1 cellular context compared by ENCODE assay signal in genomic region chr16:88804552-88805339, GRCh38.
A peak's percentile ranks its signal among the peaks of the same experiment; 100 is the strongest.
TF ChIP-seq lines count a peak whose summit lies in the region.

No MANE protein-coding gene starts in this region.

TF ChIP-seq in HepG2, 621 proteins besides CTCF, POLR2A, EP300 and RAD21 (continued from another document and continues in another):
- TF ChIP-seq ZNF607 (CRISPR knock-in tag; IDR thresholded peaks at IDR 0.05; ENCODE audit: borderline replicate concordance) (0 out of 2 replicates have a peak, but pooled peaks have one; percentile 63), MTF2 (CRISPR knock-in tag; IDR thresholded peaks at IDR 0.05; ENCODE audit: borderline replicate concordance) (no peak), MXI1 (IDR thresholded peaks at IDR 0.05; ENCODE audit: borderline replicate concordance, low read depth, low read length) (0 out of 3 replicates have a peak, but pooled peaks have one; percentile 3), CC2D1A (CRISPR knock-in tag; IDR thresholded peaks at IDR 0.05) (0 out of 2 replicates have a peak, but pooled peaks have one; percentile 55), ZZZ3 (CRISPR knock-in tag; IDR thresholded peaks at IDR 0.05; ENCODE audit: borderline replicate concordance) (0 out of 2 replicates have a peak, but pooled peaks have one; percentile 45), PHF21A (CRISPR knock-in tag; IDR thresholded peaks at IDR 0.05) (peak; percentile 48; the same call in 1 of the 2 replicates), ZNF609 (CRISPR knock-in tag; IDR thresholded peaks at IDR 0.05; ENCODE audit: borderline replicate concordance) (0 out of 2 replicates have a peak, but pooled peaks have one; percentile 18), PITX1 (CRISPR knock-in tag; IDR thresholded peaks at IDR 0.05) (peak; percentile 70; the same call in 1 of the 2 replicates), SIN3B (IDR thresholded peaks at IDR 0.05; ENCODE audit: low read length) (no peak), ZFP91 (CRISPR knock-in tag; IDR thresholded peaks at IDR 0.05; ENCODE audit: borderline replicate concordance) (peak; percentile 72; the same call in 1 of the 2 replicates), KAT7 (CRISPR knock-in tag; IDR thresholded peaks at IDR 0.05; ENCODE audit: borderline replicate concordance) (peak; percentile 56; the same call in 1 of the 2 replicates), ATF7-NPFF (CRISPR knock-in tag; IDR thresholded peaks at IDR 0.05; ENCODE audit: low read depth) (peak; percentile 90), ZBTB3 (CRISPR knock-in tag; IDR thresholded peaks at IDR 0.05; ENCODE audit: borderline replicate concordance, low read depth) (no peak), ZNF432 (CRISPR knock-in tag; IDR thresholded peaks at IDR 0.05; ENCODE audit: borderline replicate concordance) (no peak), PAXIP1 (CRISPR knock-in tag; conservative IDR thresholded peaks at IDR 0.05) (peak; percentile 54; the same call in 1 of the 2 replicates), ZNF546 (CRISPR knock-in tag; conservative IDR thresholded peaks at IDR 0.05) (0 out of 2 replicates have a peak, but pooled peaks have one; percentile 54), ZNF501 (CRISPR knock-in tag; IDR thresholded peaks at IDR 0.05) (peak; percentile 88), GZF1 (CRISPR knock-in tag; IDR thresholded peaks at IDR 0.05) (peak; percentile 94), ZNF343 (CRISPR knock-in tag; IDR thresholded peaks at IDR 0.05) (no peak), SRY (CRISPR knock-in tag; IDR thresholded peaks at IDR 0.05) (peak; percentile 45; the same call in 1 of the 2 replicates), BRD4 (CRISPR knock-in tag; IDR thresholded peaks at IDR 0.05) (no peak), KDM4B (CRISPR knock-in tag; IDR thresholded peaks at IDR 0.05) (0 out of 2 replicates have a peak, but pooled peaks have one; percentile 16), ZNF12 (CRISPR knock-in tag; IDR thresholded peaks at IDR 0.05) (peak; percentile 49; the same call in 1 of the 2 replicates), ZNF782 (CRISPR knock-in tag; IDR thresholded peaks at IDR 0.05; ENCODE audit: borderline replicate concordance) (0 out of 2 replicates have a peak, but pooled peaks have one; percentile 62), SMAD3 (CRISPR knock-in tag; IDR thresholded peaks at IDR 0.05) (peak; percentile 43; the same call in 1 of the 2 replicates), ZNF282 (IDR thresholded peaks at IDR 0.05; ENCODE audit: partially characterized antibody) (no peak), ARNT (IDR thresholded peaks at IDR 0.05) (no peak), TBX2 (CRISPR knock-in tag; IDR thresholded peaks at IDR 0.05; ENCODE audit: borderline replicate concordance) (peak; percentile 39; the same call in 1 of the 2 replicates)
- TF ChIP-seq, protein P1, sequence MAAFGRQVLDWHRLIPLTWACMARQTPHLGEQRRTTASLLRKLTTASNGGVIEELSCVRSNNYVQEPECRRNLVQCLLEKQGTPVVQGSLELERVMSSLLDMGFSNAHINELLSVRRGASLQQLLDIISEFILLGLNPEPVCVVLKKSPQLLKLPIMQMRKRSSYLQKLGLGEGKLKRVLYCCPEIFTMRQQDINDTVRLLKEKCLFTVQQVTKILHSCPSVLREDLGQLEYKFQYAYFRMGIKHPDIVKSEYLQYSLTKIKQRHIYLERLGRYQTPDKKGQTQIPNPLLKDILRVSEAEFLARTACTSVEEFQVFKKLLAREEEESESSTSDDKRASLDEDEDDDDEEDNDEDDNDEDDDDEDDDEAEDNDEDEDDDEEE (CRISPR knock-in tag; IDR thresholded peaks at IDR 0.05), result 0 out of 2 replicates have a peak, but pooled peaks have one; percentile 59
- TF ChIP-seq, protein P2, sequence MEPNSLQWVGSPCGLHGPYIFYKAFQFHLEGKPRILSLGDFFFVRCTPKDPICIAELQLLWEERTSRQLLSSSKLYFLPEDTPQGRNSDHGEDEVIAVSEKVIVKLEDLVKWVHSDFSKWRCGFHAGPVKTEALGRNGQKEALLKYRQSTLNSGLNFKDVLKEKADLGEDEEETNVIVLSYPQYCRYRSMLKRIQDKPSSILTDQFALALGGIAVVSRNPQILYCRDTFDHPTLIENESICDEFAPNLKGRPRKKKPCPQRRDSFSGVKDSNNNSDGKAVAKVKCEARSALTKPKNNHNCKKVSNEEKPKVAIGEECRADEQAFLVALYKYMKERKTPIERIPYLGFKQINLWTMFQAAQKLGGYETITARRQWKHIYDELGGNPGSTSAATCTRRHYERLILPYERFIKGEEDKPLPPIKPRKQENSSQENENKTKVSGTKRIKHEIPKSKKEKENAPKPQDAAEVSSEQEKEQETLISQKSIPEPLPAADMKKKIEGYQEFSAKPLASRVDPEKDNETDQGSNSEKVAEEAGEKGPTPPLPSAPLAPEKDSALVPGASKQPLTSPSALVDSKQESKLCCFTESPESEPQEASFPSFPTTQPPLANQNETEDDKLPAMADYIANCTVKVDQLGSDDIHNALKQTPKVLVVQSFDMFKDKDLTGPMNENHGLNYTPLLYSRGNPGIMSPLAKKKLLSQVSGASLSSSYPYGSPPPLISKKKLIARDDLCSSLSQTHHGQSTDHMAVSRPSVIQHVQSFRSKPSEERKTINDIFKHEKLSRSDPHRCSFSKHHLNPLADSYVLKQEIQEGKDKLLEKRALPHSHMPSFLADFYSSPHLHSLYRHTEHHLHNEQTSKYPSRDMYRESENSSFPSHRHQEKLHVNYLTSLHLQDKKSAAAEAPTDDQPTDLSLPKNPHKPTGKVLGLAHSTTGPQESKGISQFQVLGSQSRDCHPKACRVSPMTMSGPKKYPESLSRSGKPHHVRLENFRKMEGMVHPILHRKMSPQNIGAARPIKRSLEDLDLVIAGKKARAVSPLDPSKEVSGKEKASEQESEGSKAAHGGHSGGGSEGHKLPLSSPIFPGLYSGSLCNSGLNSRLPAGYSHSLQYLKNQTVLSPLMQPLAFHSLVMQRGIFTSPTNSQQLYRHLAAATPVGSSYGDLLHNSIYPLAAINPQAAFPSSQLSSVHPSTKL (CRISPR knock-in tag; IDR thresholded peaks at IDR 0.05), result peak; percentile 54; the same call in 1 of the 2 replicates
- TF ChIP-seq, protein P3, sequence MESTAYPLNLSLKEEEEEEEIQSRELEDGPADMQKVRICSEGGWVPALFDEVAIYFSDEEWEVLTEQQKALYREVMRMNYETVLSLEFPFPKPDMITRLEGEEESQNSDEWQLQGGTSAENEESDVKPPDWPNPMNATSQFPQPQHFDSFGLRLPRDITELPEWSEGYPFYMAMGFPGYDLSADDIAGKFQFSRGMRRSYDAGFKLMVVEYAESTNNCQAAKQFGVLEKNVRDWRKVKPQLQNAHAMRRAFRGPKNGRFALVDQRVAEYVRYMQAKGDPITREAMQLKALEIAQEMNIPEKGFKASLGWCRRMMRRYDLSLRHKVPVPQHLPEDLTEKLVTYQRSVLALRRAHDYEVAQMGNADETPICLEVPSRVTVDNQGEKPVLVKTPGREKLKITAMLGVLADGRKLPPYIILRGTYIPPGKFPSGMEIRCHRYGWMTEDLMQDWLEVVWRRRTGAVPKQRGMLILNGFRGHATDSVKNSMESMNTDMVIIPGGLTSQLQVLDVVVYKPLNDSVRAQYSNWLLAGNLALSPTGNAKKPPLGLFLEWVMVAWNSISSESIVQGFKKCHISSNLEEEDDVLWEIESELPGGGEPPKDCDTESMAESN (CRISPR knock-in tag; conservative IDR thresholded peaks at IDR 0.05), result peak; percentile 85
- TF ChIP-seq, protein P4, sequence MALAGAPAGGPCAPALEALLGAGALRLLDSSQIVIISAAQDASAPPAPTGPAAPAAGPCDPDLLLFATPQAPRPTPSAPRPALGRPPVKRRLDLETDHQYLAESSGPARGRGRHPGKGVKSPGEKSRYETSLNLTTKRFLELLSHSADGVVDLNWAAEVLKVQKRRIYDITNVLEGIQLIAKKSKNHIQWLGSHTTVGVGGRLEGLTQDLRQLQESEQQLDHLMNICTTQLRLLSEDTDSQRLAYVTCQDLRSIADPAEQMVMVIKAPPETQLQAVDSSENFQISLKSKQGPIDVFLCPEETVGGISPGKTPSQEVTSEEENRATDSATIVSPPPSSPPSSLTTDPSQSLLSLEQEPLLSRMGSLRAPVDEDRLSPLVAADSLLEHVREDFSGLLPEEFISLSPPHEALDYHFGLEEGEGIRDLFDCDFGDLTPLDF (CRISPR knock-in tag; IDR thresholded peaks at IDR 0.05), result 0 out of 2 replicates have a peak, but pooled peaks have one; percentile 39
- TF ChIP-seq, protein P5, sequence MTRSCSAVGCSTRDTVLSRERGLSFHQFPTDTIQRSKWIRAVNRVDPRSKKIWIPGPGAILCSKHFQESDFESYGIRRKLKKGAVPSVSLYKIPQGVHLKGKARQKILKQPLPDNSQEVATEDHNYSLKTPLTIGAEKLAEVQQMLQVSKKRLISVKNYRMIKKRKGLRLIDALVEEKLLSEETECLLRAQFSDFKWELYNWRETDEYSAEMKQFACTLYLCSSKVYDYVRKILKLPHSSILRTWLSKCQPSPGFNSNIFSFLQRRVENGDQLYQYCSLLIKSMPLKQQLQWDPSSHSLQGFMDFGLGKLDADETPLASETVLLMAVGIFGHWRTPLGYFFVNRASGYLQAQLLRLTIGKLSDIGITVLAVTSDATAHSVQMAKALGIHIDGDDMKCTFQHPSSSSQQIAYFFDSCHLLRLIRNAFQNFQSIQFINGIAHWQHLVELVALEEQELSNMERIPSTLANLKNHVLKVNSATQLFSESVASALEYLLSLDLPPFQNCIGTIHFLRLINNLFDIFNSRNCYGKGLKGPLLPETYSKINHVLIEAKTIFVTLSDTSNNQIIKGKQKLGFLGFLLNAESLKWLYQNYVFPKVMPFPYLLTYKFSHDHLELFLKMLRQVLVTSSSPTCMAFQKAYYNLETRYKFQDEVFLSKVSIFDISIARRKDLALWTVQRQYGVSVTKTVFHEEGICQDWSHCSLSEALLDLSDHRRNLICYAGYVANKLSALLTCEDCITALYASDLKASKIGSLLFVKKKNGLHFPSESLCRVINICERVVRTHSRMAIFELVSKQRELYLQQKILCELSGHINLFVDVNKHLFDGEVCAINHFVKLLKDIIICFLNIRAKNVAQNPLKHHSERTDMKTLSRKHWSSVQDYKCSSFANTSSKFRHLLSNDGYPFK (CRISPR knock-in tag; IDR thresholded peaks at IDR 0.05; ENCODE audit: borderline replicate concordance), result peak; percentile 51; the same call in 1 of the 2 replicates
- TF ChIP-seq, protein P6, sequence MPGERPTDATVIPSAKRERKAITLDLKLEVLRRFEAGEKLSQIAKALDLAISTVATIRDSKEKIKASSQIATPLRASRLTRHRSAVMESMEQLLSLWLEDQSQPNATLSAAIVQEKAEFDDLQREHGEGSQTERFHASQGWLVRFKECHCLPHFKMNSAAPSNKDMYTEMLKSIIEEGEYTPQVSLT (CRISPR knock-in tag; IDR thresholded peaks at IDR 0.05; ENCODE audit: borderline replicate concordance, low read depth), result 0 out of 2 replicates have a peak, but pooled peaks have one; percentile 31
